ENCODE assay signal across 21 cellular contexts in the genomic region with DNA sequence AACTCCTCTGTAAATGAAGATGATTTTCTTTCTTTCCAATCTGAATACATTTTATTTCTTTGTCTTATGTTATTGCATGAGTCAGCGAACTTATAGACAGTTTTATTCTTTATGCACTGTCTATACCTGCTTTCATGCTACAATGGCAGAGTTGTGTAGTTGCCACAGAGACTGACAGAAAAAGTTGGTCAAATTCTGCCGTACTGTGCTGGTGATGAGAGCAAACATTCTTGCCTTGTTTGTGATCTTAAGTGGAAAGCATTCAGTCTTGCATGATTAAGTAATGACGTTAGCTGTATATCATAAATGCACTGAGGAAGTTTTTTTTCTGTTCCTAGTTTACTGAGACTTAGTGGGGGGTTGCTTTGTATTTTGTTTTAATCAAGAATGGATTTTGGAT. TPM values are rescaled to one million over a fixed set of nuclear protein-coding genes. Genes with fewer than 3 reads are reported as not detected.
DNase-seq lines count a peak whose midpoint lies in the region; ATAC-seq, FAIRE-seq and TF ChIP-seq lines count a peak whose summit lies in the region.
"Had no signal": no experiment of that assay in that cellular context is flagged by ENCODE, and none has a peak within 500 bp of the region (broad histone marks: within the 10 kb centered on the region; RNA-seq: fewer than 3 reads in every experiment).

No MANE protein-coding gene starts in this region.

- peaks cover 17% of the 10 kb centered on the region for H3K36me3 Mint-ChIP-seq in astrocyte (ENCODE audit: low read depth, unreplicated experiment)
- no peaks in the 10 kb centered on the region for H3K36me3 Mint-ChIP-seq in glutamatergic neuron (ENCODE audit: unreplicated experiment)
- peaks cover 55% of the 10 kb centered on the region for H3K36me3 Mint-ChIP-seq in stimulated activated effector memory CD8-positive, alpha-beta T cell treated with anti-CD3 and anti-CD28 coated beads, Interleukin-12 subunit alpha, Interleukin-12 subunit beta, amount 100 ng/mL, for 72 hours

- H3K4me3 Mint-ChIP-seq in astrocyte (ENCODE audit: unreplicated experiment) (no peak overlapping the region), glutamatergic neuron (ENCODE audit: unreplicated experiment) (peak overlapping the region; percentile 81)
- H3K4me3 Mint-ChIP-seq in stimulated activated effector memory CD8-positive, alpha-beta T cell treated with anti-CD3 and anti-CD28 coated beads, Interleukin-12 subunit alpha, Interleukin-12 subunit beta, amount 100 ng/mL, for 72 hours = no peak overlapping the region
- H3K4me3 Mint-ChIP-seq: activated CD8-positive, alpha-beta memory T cell treated with anti-CD3 and anti-CD28 coated beads, Interleukin-2, amount 10 ng/mL, durations not matched to agents 7 days and 5 days; HFFc6; neural crest cell; T-helper 1 cell treated with Interleukin-12 subunit alpha and Interleukin-12 subunit beta and Interleukin-4 antibody, amounts not matched to agents 30 μg/mL and 1 μg/mL, for 36 hours had no signal

- peak overlapping the region; percentile 56 for H3K27ac ChIP-seq in astrocyte (ENCODE audit: low read depth, low read length)
- H3K27ac ChIP-seq: breast epithelium, testis had no signal

- no peak overlapping the region for H2AFZ ChIP-seq in astrocyte (ENCODE audit: low read depth, low read length)

- H3K79me2 ChIP-seq in astrocyte (ENCODE audit: insufficient read depth, low read length) = no peaks in the 10 kb centered on the region

- no peaks in the 10 kb centered on the region for H3K27me3 ChIP-seq in astrocyte (ENCODE audit: insufficient read depth, low read length)
- H3K27me3 ChIP-seq: breast epithelium, testis had no signal

- H3K9me3 Mint-ChIP-seq in astrocyte (ENCODE audit: unreplicated experiment) (no peaks in the 10 kb centered on the region), glutamatergic neuron (ENCODE audit: unreplicated experiment) (peaks cover 4% of the 10 kb centered on the region)
- H3K9me3 Mint-ChIP-seq in stimulated activated effector memory CD8-positive, alpha-beta T cell treated with anti-CD3 and anti-CD28 coated beads, Interleukin-12 subunit alpha, Interleukin-12 subunit beta, amount 100 ng/mL, for 72 hours = no peaks in the 10 kb centered on the region
- H3K9me3 Mint-ChIP-seq: HFFc6; T-helper 1 cell treated with Interleukin-12 subunit alpha and Interleukin-12 subunit beta and Interleukin-4 antibody, amounts not matched to agents 30 μg/mL and 1 μg/mL, for 36 hours had no signal

- H3K4me2 ChIP-seq in astrocyte (ENCODE audit: low read length) = peak overlapping the region; percentile 9

- no peak for TF ChIP-seq CTCF in astrocyte (IDR thresholded peaks at IDR 0.05; ENCODE audit: insufficient read depth, low read depth, low read length)
- no peak for TF ChIP-seq CTCF in glutamatergic neuron (IDR thresholded peaks at IDR 0.05; ENCODE audit: partially characterized antibody, unreplicated experiment)

- peaks cover 12% of the 10 kb centered on the region for H3K4me1 ChIP-seq in astrocyte (ENCODE audit: insufficient read depth, low read length)
- H3K4me1 ChIP-seq: breast epithelium, testis had no signal

- H3K27me3 Mint-ChIP-seq in astrocyte (ENCODE audit: low read depth, unreplicated experiment) = no peaks in the 10 kb centered on the region
- H3K27me3 Mint-ChIP-seq in glutamatergic neuron (ENCODE audit: unreplicated experiment) = peaks cover 3% of the 10 kb centered on the region
- H3K27me3 Mint-ChIP-seq: activated CD8-positive, alpha-beta memory T cell treated with anti-CD3 and anti-CD28 coated beads, Interleukin-2, amount 10 ng/mL, durations not matched to agents 7 days and 5 days had no signal

- H3K27ac Mint-ChIP-seq in astrocyte (ENCODE audit: unreplicated experiment) (peak overlapping the region; percentile 38), glutamatergic neuron (ENCODE audit: unreplicated experiment) (peak overlapping the region; percentile 95)
- H3K27ac Mint-ChIP-seq in stimulated activated effector memory CD8-positive, alpha-beta T cell treated with anti-CD3 and anti-CD28 coated beads, Interleukin-12 subunit alpha, Interleukin-12 subunit beta, amount 100 ng/mL, for 72 hours = peak overlapping the region; percentile 26
- H3K27ac Mint-ChIP-seq: activated CD8-positive, alpha-beta memory T cell treated with anti-CD3 and anti-CD28 coated beads, Interleukin-2, amount 10 ng/mL, durations not matched to agents 7 days and 5 days; HFFc6; T-helper 1 cell treated with Interleukin-12 subunit alpha and Interleukin-12 subunit beta and Interleukin-4 antibody, amounts not matched to agents 30 μg/mL and 1 μg/mL, for 36 hours had no signal

- H3K36me3 ChIP-seq in astrocyte (ENCODE audit: insufficient read depth, low read length) = peaks cover 4% of the 10 kb centered on the region
- H3K36me3 ChIP-seq: breast epithelium had no signal

- no peak overlapping the region for H3K4me3 ChIP-seq in astrocyte (ENCODE audit: insufficient read depth, low read depth, low read length)
- H3K4me3 ChIP-seq: breast epithelium, testis had no signal

- peaks cover 29% of the 10 kb centered on the region for H3K4me1 Mint-ChIP-seq in astrocyte (ENCODE audit: low read depth, unreplicated experiment)
- H3K4me1 Mint-ChIP-seq in glutamatergic neuron (ENCODE audit: low read depth, unreplicated experiment) = peaks cover 28% of the 10 kb centered on the region
- H3K4me1 Mint-ChIP-seq in stimulated activated effector memory CD8-positive, alpha-beta T cell treated with anti-CD3 and anti-CD28 coated beads, Interleukin-12 subunit alpha, Interleukin-12 subunit beta, amount 100 ng/mL, for 72 hours = no peaks in the 10 kb centered on the region
- H3K4me1 Mint-ChIP-seq: activated CD8-positive, alpha-beta memory T cell treated with anti-CD3 and anti-CD28 coated beads, Interleukin-2, amount 10 ng/mL, durations not matched to agents 7 days and 5 days had no signal

- no peak for ATAC-seq in stimulated activated effector memory CD8-positive, alpha-beta T cell treated with anti-CD3 and anti-CD28 coated beads, Interleukin-12 subunit alpha, Interleukin-12 subunit beta, amount 100 ng/mL, for 72 hours
- ATAC-seq: activated CD8-positive, alpha-beta memory T cell treated with anti-CD3 and anti-CD28 coated beads, Interleukin-2, amount 10 ng/mL, durations not matched to agents 7 days and 5 days; sciatic nerve had no signal

- H4K20me1 ChIP-seq in astrocyte (ENCODE audit: insufficient read depth, low read length) = no peaks in the 10 kb centered on the region

- peak overlapping the region; percentile 16 for H3K9ac ChIP-seq in astrocyte (ENCODE audit: low read length)

- peak; percentile 69 for FAIRE-seq in astrocyte (lab: Jason Lieb, UNC)

- H3K9me3 ChIP-seq in astrocyte (ENCODE audit: insufficient read depth, low read depth, low read length) = no peaks in the 10 kb centered on the region
- H3K9me3 ChIP-seq: breast epithelium, testis had no signal

- DNase-seq in GM03348 (ENCODE audit: low spot score) (peak; percentile 46), astrocyte (ENCODE audit: low read depth) (peak; percentile 87), glutamatergic neuron (no peak), midbrain (lab: John Stamatoyannopoulos, UW) (no peak), RKO (ENCODE audit: low spot score) (no peak), DMS153 treated with DMSO at 0.1 percent for 48 hours (lab: John Stamatoyannopoulos, UW; ENCODE audit: unreplicated experiment) (no peak)
- DNase-seq in stimulated activated effector memory CD8-positive, alpha-beta T cell treated with anti-CD3 and anti-CD28 coated beads, Interleukin-12 subunit alpha, Interleukin-12 subunit beta, amount 100 ng/mL, for 72 hours (ENCODE audit: low spot score in 2 of 2) = no peak
- DNase-seq: activated CD4-positive, alpha-beta T cell treated with anti-CD3 and anti-CD28 coated beads for 1 hour; activated CD8-positive, alpha-beta memory T cell treated with anti-CD3 and anti-CD28 coated beads, Interleukin-2, amount 10 ng/mL, durations not matched to agents 7 days and 5 days; effector CD8-positive, alpha-beta T cell; foreskin melanocyte; GF-D8; HFFc6; NCI-H1048; stimulated activated CD4-positive, alpha-beta T cell treated with anti-CD3 and anti-CD28 coated beads, Interleukin-4, amount 100 ng/mL, for 1 hour; stimulated activated CD8-positive, alpha-beta memory T cell treated with anti-CD3 and anti-CD28 coated beads, Interleukin-4, amount 100 ng/mL, for 48 hours; testis had no signal

RNA-seq across cellular contexts. Expression of gene ZC3H15, which starts 32.9 kb away (rescaled TPM):
- total RNA-seq in astrocyte = 64.0 and 76.4 TPM in 2 replicates
- total RNA-seq in glutamatergic neuron (ENCODE audit: unreplicated experiment) = 79.7 TPM

Comparison
In these comparisons a context has a peak if more than half of its experiments do, and no peak if none do; other contexts are left out.
1. DNase-seq: peak in GM03348 (single experiment) and astrocyte (single experiment); none in glutamatergic neuron (single experiment), stimulated activated effector memory CD8-positive, alpha-beta T cell treated with anti-CD3 and anti-CD28 coated beads, Interleukin-12 subunit alpha, Interleukin-12 subunit beta, amount 100 ng/mL, for 72 hours (0 of 2), midbrain (single experiment), RKO (single experiment) and DMS153 treated with DMSO at 0.1 percent for 48 hours (single experiment).
2. H3K27ac Mint-ChIP-seq: peak in every context shown above with its lines; median percentile 95 in glutamatergic neuron; 38 in astrocyte; 26 in stimulated activated effector memory CD8-positive, alpha-beta T cell treated with anti-CD3 and anti-CD28 coated beads, Interleukin-12 subunit alpha, Interleukin-12 subunit beta, amount 100 ng/mL, for 72 hours.